26 cellular contexts compared by ENCODE assay signal in the genomic region with DNA sequence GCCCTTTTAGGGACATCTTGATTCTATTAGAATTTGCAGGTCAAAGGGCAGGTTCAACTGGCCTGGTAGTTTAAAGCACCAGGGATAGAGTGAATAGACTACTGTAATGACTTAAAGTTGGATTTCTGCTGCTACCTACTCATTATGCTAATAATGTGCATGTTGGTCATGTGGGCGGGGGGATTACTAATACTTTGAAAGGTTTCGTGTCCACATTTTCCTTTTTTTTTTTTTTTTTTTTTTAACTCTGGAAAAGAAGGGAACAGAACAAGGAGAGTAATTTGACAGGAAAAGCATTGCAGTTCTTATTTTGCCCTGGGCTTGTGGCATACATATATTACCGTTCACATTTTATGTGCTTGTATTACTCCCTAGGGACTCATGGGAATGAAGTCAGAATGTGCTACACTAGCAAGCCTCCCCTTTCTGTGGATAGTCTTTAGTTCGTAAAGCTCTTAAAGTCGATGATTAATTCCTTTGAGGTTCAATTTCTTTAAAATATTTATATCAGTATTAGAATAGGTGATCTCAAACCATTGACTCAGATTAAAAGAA.
A peak's percentile ranks its signal among the peaks of the same experiment; 100 is the strongest.
DNase-seq lines count a peak whose midpoint lies in the region; ATAC-seq and TF ChIP-seq lines count a peak whose summit lies in the region.
"Had no signal": no experiment of that assay in that cellular context is flagged by ENCODE, and none has a peak within 500 bp of the region (broad histone marks: within the 10 kb centered on the region; RNA-seq: fewer than 3 reads in every experiment).

No MANE protein-coding gene starts in this region.

- no peak overlapping the region for H3K14ac ChIP-seq in mesenchymal stem cell (ENCODE audit: low read length in 2 of 2)

- no peaks in the 10 kb centered on the region for H4K20me1 ChIP-seq in smooth muscle cell (ENCODE audit: low read depth)

- no peaks in the 10 kb centered on the region for H3K27me3 Mint-ChIP-seq in T-helper 2 cell treated with Interferon-gamma antibody and Interleukin-4, amounts not matched to agents 5 μg/mL and 100 μg/mL, for 36 hours (ENCODE audit: low read depth)
- no peaks in the 10 kb centered on the region for H3K27me3 Mint-ChIP-seq in naive thymus-derived CD8-positive, alpha-beta T cell
- H3K27me3 Mint-ChIP-seq: CD4-positive, alpha-beta T cell; progenitor cell of endocrine pancreas; stimulated activated naive CD8-positive, alpha-beta T cell treated with anti-CD3 and anti-CD28 coated beads, Interleukin-15, Interleukin-2, amounts not matched to agents 100 ng/mL and 50 ng/mL, for 24 hours had no signal

- H3K4me1 ChIP-seq in mesenchymal stem cell (ENCODE audit: control insufficient read depth, insufficient read depth, low read depth, low read length) (peaks cover 3% of the 10 kb centered on the region), smooth muscle cell (ENCODE audit: low read depth) (peaks cover 9% of the 10 kb centered on the region)
- H3K4me1 ChIP-seq: adrenal gland had no signal

- no peak overlapping the region for H3K27ac Mint-ChIP-seq in T-helper 2 cell treated with Interferon-gamma antibody and Interleukin-4, amounts not matched to agents 5 μg/mL and 100 μg/mL, for 36 hours
- no peak overlapping the region for H3K27ac Mint-ChIP-seq in naive thymus-derived CD8-positive, alpha-beta T cell
- H3K27ac Mint-ChIP-seq: CD4-positive, alpha-beta T cell; stimulated activated naive CD8-positive, alpha-beta T cell treated with anti-CD3 and anti-CD28 coated beads, Interleukin-15, Interleukin-2, amounts not matched to agents 100 ng/mL and 50 ng/mL, for 24 hours had no signal

- no peaks in the 10 kb centered on the region for H3K36me3 ChIP-seq in SK-N-MC (ENCODE audit: insufficient read depth, low read length)
- H3K36me3 ChIP-seq in mesenchymal stem cell (ENCODE audit: control insufficient read depth in 1 of 2, insufficient read depth in 2 of 2, low read depth in 1 of 2, low read length in 2 of 2): peaks cover 0 to 13% of the 10 kb centered on the region in 2 experiments
- peaks cover 4% of the 10 kb centered on the region for H3K36me3 ChIP-seq in smooth muscle cell (ENCODE audit: low read depth)
- H3K36me3 ChIP-seq: adrenal gland, neutrophil, thyroid gland, WERI-Rb-1 had no signal

- H2BK5ac ChIP-seq in mesenchymal stem cell (ENCODE audit: low read depth, low read length, poor library complexity, severe bottlenecking): no peak overlapping the region

- H4K8ac ChIP-seq in mesenchymal stem cell (ENCODE audit: low read length): no peak overlapping the region

- no peaks in the 10 kb centered on the region for H3F3A ChIP-seq in smooth muscle cell (ENCODE audit: low read depth)

- no peak overlapping the region for H2BK15ac ChIP-seq in mesenchymal stem cell (ENCODE audit: low read depth, poor library complexity, severe bottlenecking)

- ATAC-seq in naive thymus-derived CD8-positive, alpha-beta T cell: no peak

- H3K27ac ChIP-seq in SK-N-MC: peak overlapping the region; percentile 86
- H3K27ac ChIP-seq in mesenchymal stem cell (ENCODE audit: low read length, poor library complexity, severe bottlenecking): no peak overlapping the region
- H3K27ac ChIP-seq in smooth muscle cell (ENCODE audit: low read depth): peak overlapping the region; percentile 17
- H3K27ac ChIP-seq: adrenal gland, neutrophil, thyroid gland, WERI-Rb-1 had no signal

- peak overlapping the region; percentile 24 for H3K9ac ChIP-seq in SK-N-MC (ENCODE audit: insufficient read length)
- H3K9ac ChIP-seq in mesenchymal stem cell (ENCODE audit: low read length): no peak overlapping the region
- H3K9ac ChIP-seq in smooth muscle cell (ENCODE audit: low read depth): no peak overlapping the region

- no peaks in the 10 kb centered on the region for H3K4me1 Mint-ChIP-seq in T-helper 2 cell treated with Interferon-gamma antibody and Interleukin-4, amounts not matched to agents 5 μg/mL and 100 μg/mL, for 36 hours (ENCODE audit: low read depth)
- H3K4me1 Mint-ChIP-seq in naive thymus-derived CD8-positive, alpha-beta T cell: peaks cover 0 to 4% (median 0%) of the 10 kb centered on the region in 4 donors

- no peaks in the 10 kb centered on the region for H3K9me3 Mint-ChIP-seq in T-helper 2 cell treated with Interferon-gamma antibody and Interleukin-4, amounts not matched to agents 5 μg/mL and 100 μg/mL, for 36 hours
- H3K9me3 Mint-ChIP-seq in naive thymus-derived CD8-positive, alpha-beta T cell: peaks cover 0 to 5% (median 0%) of the 10 kb centered on the region in 9 donors
- H3K9me3 Mint-ChIP-seq: stimulated activated naive CD8-positive, alpha-beta T cell treated with anti-CD3 and anti-CD28 coated beads, Interleukin-15, Interleukin-2, amounts not matched to agents 100 ng/mL and 50 ng/mL, for 24 hours had no signal

- no peaks in the 10 kb centered on the region for H3K79me2 ChIP-seq in smooth muscle cell (ENCODE audit: low read depth)

- no peak for TF ChIP-seq CTCF in smooth muscle cell (IDR thresholded peaks at IDR 0.05; ENCODE audit: borderline replicate concordance, insufficient read depth, poor library complexity, severe bottlenecking)

- H2AK5ac ChIP-seq in mesenchymal stem cell (ENCODE audit: low read length, severe bottlenecking): peak overlapping the region; percentile 65

- H3K4me2 ChIP-seq in mesenchymal stem cell (ENCODE audit: low read length, poor library complexity, severe bottlenecking) (no peak overlapping the region), smooth muscle cell (peak overlapping the region; percentile 33)

- no peak overlapping the region for H3K18ac ChIP-seq in mesenchymal stem cell (ENCODE audit: low read depth in 1 of 2, low read length in 2 of 2)

- H3K9me3 ChIP-seq in SK-N-MC (ENCODE audit: low read depth, low read length) (no peaks in the 10 kb centered on the region; the same call in 1 of the 2 replicates), mesenchymal stem cell (ENCODE audit: control insufficient read depth, low read length) (no peaks in the 10 kb centered on the region), smooth muscle cell (replicated peaks; ENCODE audit: low read depth) (no peaks in the 10 kb centered on the region)
- H3K9me3 ChIP-seq: adrenal gland, neutrophil, thyroid gland had no signal

- no peaks in the 10 kb centered on the region for H3K27me3 ChIP-seq in mesenchymal stem cell (ENCODE audit: control insufficient read depth in 1 of 2, insufficient read depth in 1 of 2, low read length in 2 of 2)
- H3K27me3 ChIP-seq in smooth muscle cell (ENCODE audit: low read depth): no peaks in the 10 kb centered on the region
- H3K27me3 ChIP-seq: adrenal gland, neutrophil, thyroid gland had no signal

- H2BK120ac ChIP-seq in mesenchymal stem cell (ENCODE audit: low read depth, low read length): no peak overlapping the region

- no peak overlapping the region for H3K4me3 Mint-ChIP-seq in T-helper 2 cell treated with Interferon-gamma antibody and Interleukin-4, amounts not matched to agents 5 μg/mL and 100 μg/mL, for 36 hours
- H3K4me3 Mint-ChIP-seq in naive thymus-derived CD8-positive, alpha-beta T cell: no peak overlapping the region
- H3K4me3 Mint-ChIP-seq: CD4-positive, alpha-beta T cell; stimulated activated naive CD8-positive, alpha-beta T cell treated with anti-CD3 and anti-CD28 coated beads, Interleukin-15, Interleukin-2, amounts not matched to agents 100 ng/mL and 50 ng/mL, for 24 hours had no signal

- H2BK12ac ChIP-seq in mesenchymal stem cell (ENCODE audit: low read length in 2 of 2): no peak overlapping the region

- peak; percentile 29 for DNase-seq in NCI-H2171 treated with DMSO at 0.1 percent for 48 hours (lab: John Stamatoyannopoulos, UW)
- DNase-seq in NCI-H2171 (lab: John Stamatoyannopoulos, UW): no peak
- peak; percentile 94 for DNase-seq in SK-N-MC (ENCODE audit: low read depth, low spot score)
- DNase-seq in mesenchymal stem cell: no peak
- DNase-seq in smooth muscle cell (lab: John Stamatoyannopoulos, UW; ENCODE audit: unreplicated experiment): no peak
- no peak for DNase-seq in T-helper 2 cell treated with Interferon-gamma antibody and Interleukin-4, amounts not matched to agents 5 μg/mL and 100 μg/mL, for 36 hours (ENCODE audit: low spot score)
- DNase-seq in KG1 (lab: John Stamatoyannopoulos, UW): no peak
- DNase-seq in naive thymus-derived CD8-positive, alpha-beta T cell: no peak
- DNase-seq: 8988T; activated CD4-positive, alpha-beta T cell treated with anti-CD3 and anti-CD28 coated beads for 48 hours; activated naive CD4-positive, alpha-beta T cell treated with Interleukin-2 at 50 U/mL for 16 hours; activated T-cell treated with anti-CD3 and anti-CD28 coated beads, Interleukin-2, amount 50 U/mL, for 48 hours; adrenal gland; AML-193; CD4-positive, alpha-beta T cell; effector CD4-positive, alpha-beta T cell; NCI-H1092; NCI-H187; NCI-H2227 treated with DMSO at 0.1 percent for 48 hours; NCI-H748 treated with DMSO at 0.1 percent for 48 hours; thyroid gland; WERI-Rb-1 had no signal

- peaks cover 3% of the 10 kb centered on the region for H3K36me3 Mint-ChIP-seq in T-helper 2 cell treated with Interferon-gamma antibody and Interleukin-4, amounts not matched to agents 5 μg/mL and 100 μg/mL, for 36 hours (ENCODE audit: low read depth)
- peaks cover 0 to 32% (median 32%) of the 10 kb centered on the region in 3 donors for H3K36me3 Mint-ChIP-seq in naive thymus-derived CD8-positive, alpha-beta T cell

- no peak overlapping the region for H3K4ac ChIP-seq in mesenchymal stem cell (ENCODE audit: low read depth in 1 of 2, low read length in 2 of 2)

- H2AFZ ChIP-seq in mesenchymal stem cell (ENCODE audit: low read depth, low read length): no peak overlapping the region
- H2AFZ ChIP-seq in smooth muscle cell (ENCODE audit: low read depth): no peak overlapping the region

- H3K4me3 ChIP-seq in SK-N-MC (peak overlapping the region; percentile 63), mesenchymal stem cell (ENCODE audit: insufficient read depth in 1 of 2, low read depth in 1 of 2, low read length in 2 of 2) (no peak overlapping the region), smooth muscle cell (no peak overlapping the region)
- H3K4me3 ChIP-seq: adrenal gland, lung, thyroid gland had no signal

- POLR2A ChIA-PET in naive thymus-derived CD8-positive, alpha-beta T cell (lab: Charles Lee): no interaction called here

- H3K79me1 ChIP-seq in mesenchymal stem cell (replicated peaks; ENCODE audit: low read length, poor library complexity, severe bottlenecking): peaks cover 11% of the 10 kb centered on the region

- no peak overlapping the region for H4K91ac ChIP-seq in mesenchymal stem cell (ENCODE audit: low read length)

- no peak overlapping the region for H3K23ac ChIP-seq in mesenchymal stem cell (ENCODE audit: low read length in 2 of 2)

- 63% methylated on average over 2 of the region's 5 CpGs for WGBS in mesenchymal stem cell
- WGBS in smooth muscle cell (ENCODE audit: low lambda C conversion rate): 70% methylated on average over 5 of the region's 5 CpGs

Comparison
In these comparisons a context has a peak if more than half of its experiments do, and no peak if none do; other contexts are left out.
1. DNase-seq: peak in NCI-H2171 treated with DMSO at 0.1 percent for 48 hours (single experiment) and SK-N-MC (single experiment); none in NCI-H2171 (single experiment), mesenchymal stem cell (single experiment), smooth muscle cell (single experiment), T-helper 2 cell treated with Interferon-gamma antibody and Interleukin-4, amounts not matched to agents 5 μg/mL and 100 μg/mL, for 36 hours (single experiment), KG1 (single experiment) and naive thymus-derived CD8-positive, alpha-beta T cell (0 of 10).